Comparison of ENCODE assay signal across 39 cellular contexts in the genomic region with DNA sequence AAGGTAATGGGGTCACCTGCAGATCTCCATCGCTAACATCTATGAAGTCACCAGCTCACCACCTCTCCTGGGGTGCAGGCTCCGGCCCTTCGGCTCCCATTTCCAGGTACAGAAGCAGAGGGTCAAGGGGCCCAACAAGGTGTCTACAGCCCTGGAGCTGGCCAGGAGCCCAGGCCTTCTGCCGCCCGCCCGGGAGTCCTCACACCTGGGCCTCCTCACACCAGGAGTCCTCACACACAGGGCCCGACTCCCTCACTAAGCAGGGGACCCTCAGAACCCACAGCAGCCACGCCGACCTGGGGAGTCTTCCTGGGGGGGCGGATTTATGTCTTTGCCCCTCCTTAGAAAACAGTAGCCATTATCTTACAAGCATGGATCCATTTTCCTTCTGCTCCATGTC. TPM values are rescaled to one million over a fixed set of nuclear protein-coding genes. Genes with fewer than 3 reads are reported as not detected.
"Had no signal": no experiment of that assay in that cellular context is flagged by ENCODE, and none has a peak within 500 bp of the region (broad histone marks: within the 10 kb centered on the region; RNA-seq: fewer than 3 reads in every experiment).

No MANE protein-coding gene starts in this region.

- H3K27me3 Mint-ChIP-seq: activated B cell treated with CpG ODN at 0.5 μM for 24 hours; activated CD4-positive, alpha-beta memory T cell treated with anti-CD3 and anti-CD28 coated beads for 36 hours; activated CD8-positive, alpha-beta T cell treated with anti-CD3 and anti-CD28 coated beads for 36 hours; activated naive CD8-positive, alpha-beta T cell treated with anti-CD3 and anti-CD28 coated beads for 36 hours; activated T-helper 17 cell treated with anti-CD3 and anti-CD28 coated beads, Interleukin-2, amount 50 U/mL, for 72 hours; central memory CD8-positive, alpha-beta T cell had no signal

- H3K9me3 Mint-ChIP-seq: activated B cell treated with CpG ODN at 0.5 μM for 24 hours; activated CD4-positive, alpha-beta memory T cell treated with anti-CD3 and anti-CD28 coated beads for 36 hours; activated CD4-positive, alpha-beta T cell treated with anti-CD3 and anti-CD28 coated beads, Interleukin-2, amount 10 ng/mL, durations not matched to agents 24 days and 14 days; activated CD8-positive, alpha-beta T cell treated with anti-CD3 and anti-CD28 coated beads for 36 hours; activated naive CD4-positive, alpha-beta T cell treated with anti-CD3 and anti-CD28 coated beads for 36 hours; activated naive CD4-positive, alpha-beta T cell treated with anti-CD3 and anti-CD28 coated beads, Interleukin-2, amount 50 U/mL, for 72 hours; activated naive CD8-positive, alpha-beta T cell treated with anti-CD3 and anti-CD28 coated beads for 36 hours; activated T-cell treated with anti-CD3 and anti-CD28 coated beads, Interleukin-2, amount 50 U/mL, for 4 hours; activated T-cell treated with anti-CD3 and anti-CD28 coated beads, Interleukin-2, amount 50 U/mL, for 72 hours; activated T-helper 1 cell treated with anti-CD3 and anti-CD28 coated beads, Interleukin-12 subunit alpha, Interleukin-12 subunit beta, Interleukin-2, Interleukin-4 antibody, amounts not matched to agents 30 ng/mL and 10 ng/mL and 1 ng/mL, durations not matched to agents 14 hours and 24 hours and 36 hours; activated T-helper 17 cell treated with anti-CD3 and anti-CD28 coated beads, Interleukin-2, amount 50 U/mL, for 72 hours; brain; central memory CD8-positive, alpha-beta T cell; T-helper 1 cell treated with Interleukin-12 subunit alpha and Interleukin-12 subunit beta and Interleukin-4 antibody, amounts not matched to agents 30 μg/mL and 1 μg/mL, for 36 hours; T-helper 2 cell treated with Interferon-gamma antibody and Interleukin-4, amounts not matched to agents 5 μg/mL and 100 μg/mL, for 36 hours had no signal

- ATAC-seq: activated CD8-positive, alpha-beta T cell treated with anti-CD3 and anti-CD28 coated beads for 36 hours; activated naive CD4-positive, alpha-beta T cell treated with anti-CD3 and anti-CD28 coated beads, Interleukin-2, amount 50 U/mL, for 72 hours; activated T-cell treated with anti-CD3 and anti-CD28 coated beads, Interleukin-2, amount 50 U/mL, for 4 hours; activated T-cell treated with anti-CD3 and anti-CD28 coated beads, Interleukin-2, amount 50 U/mL, for 72 hours; activated T-helper 17 cell treated with anti-CD3 and anti-CD28 coated beads, Interleukin-2, amount 50 U/mL, for 72 hours had no signal

- H3K36me3 ChIP-seq: adrenal gland, ascending aorta, cardiac muscle cell had no signal

- H3K4me1 ChIP-seq: ascending aorta had no signal

- H3K36me3 Mint-ChIP-seq: activated CD4-positive, alpha-beta memory T cell treated with anti-CD3 and anti-CD28 coated beads for 36 hours; activated naive CD4-positive, alpha-beta T cell treated with anti-CD3 and anti-CD28 coated beads, Interleukin-2, amount 50 U/mL, for 72 hours; activated naive CD8-positive, alpha-beta T cell treated with anti-CD3 and anti-CD28 coated beads for 36 hours; brain had no signal

- H3K4me3 ChIP-seq: adrenal gland, ascending aorta, cardiac muscle cell had no signal

- H3K27ac Mint-ChIP-seq: activated B cell treated with CpG ODN at 0.5 μM for 24 hours; activated CD4-positive, alpha-beta memory T cell treated with anti-CD3 and anti-CD28 coated beads for 36 hours; activated CD4-positive, alpha-beta T cell treated with anti-CD3 and anti-CD28 coated beads, Interleukin-2, amount 10 ng/mL, durations not matched to agents 24 days and 14 days; activated CD8-positive, alpha-beta T cell treated with anti-CD3 and anti-CD28 coated beads for 36 hours; activated naive CD4-positive, alpha-beta T cell treated with anti-CD3 and anti-CD28 coated beads for 36 hours; activated naive CD4-positive, alpha-beta T cell treated with anti-CD3 and anti-CD28 coated beads, Interleukin-2, amount 50 U/mL, for 72 hours; activated naive CD8-positive, alpha-beta T cell treated with anti-CD3 and anti-CD28 coated beads for 36 hours; activated T-cell treated with anti-CD3 and anti-CD28 coated beads, Interleukin-2, amount 50 U/mL, for 72 hours; activated T-helper 1 cell treated with anti-CD3 and anti-CD28 coated beads, Interleukin-12 subunit alpha, Interleukin-12 subunit beta, Interleukin-2, Interleukin-4 antibody, amounts not matched to agents 30 ng/mL and 10 ng/mL and 1 ng/mL, durations not matched to agents 14 hours and 24 hours and 36 hours; activated T-helper 17 cell treated with anti-CD3 and anti-CD28 coated beads, Interleukin-2, amount 50 U/mL, for 72 hours; brain; T-helper 1 cell treated with Interleukin-12 subunit alpha and Interleukin-12 subunit beta and Interleukin-4 antibody, amounts not matched to agents 30 μg/mL and 1 μg/mL, for 36 hours; T-helper 2 cell treated with Interferon-gamma antibody and Interleukin-4, amounts not matched to agents 5 μg/mL and 100 μg/mL, for 36 hours had no signal

- FAIRE-seq: bronchial epithelial cell, TTC549 had no signal

- H3K27me3 ChIP-seq: adrenal gland, ascending aorta, cardiac muscle cell had no signal

- H3K4me1 Mint-ChIP-seq: activated CD4-positive, alpha-beta T cell treated with anti-CD3 and anti-CD28 coated beads, Interleukin-2, amount 10 ng/mL, durations not matched to agents 24 days and 14 days; activated T-helper 17 cell treated with anti-CD3 and anti-CD28 coated beads, Interleukin-2, amount 50 U/mL, for 72 hours; central memory CD8-positive, alpha-beta T cell had no signal

- DNase-seq: activated B cell treated with CpG ODN at 0.5 μM for 24 hours; activated CD4-positive, alpha-beta memory T cell treated with anti-CD3 and anti-CD28 coated beads for 36 hours; activated CD4-positive, alpha-beta T cell treated with anti-CD3 and anti-CD28 coated beads for 4 hours; activated CD4-positive, alpha-beta T cell treated with anti-CD3 and anti-CD28 coated beads, Interleukin-2, amount 10 ng/mL, durations not matched to agents 24 days and 14 days; activated CD4-positive, alpha-beta T cell treated with anti-CD3 and anti-CD28 coated beads, Interleukin-2, amount 50 U/mL, for 1 hour; activated CD4-positive, alpha-beta T cell treated with anti-CD3 and anti-CD28 coated beads, Interleukin-2, amount 50 U/mL, for 4 hours; activated CD4-positive, CD25-positive, alpha-beta regulatory T cell treated with anti-CD3 and anti-CD28 coated beads, Interleukin-2, amount 50 U/mL, for 72 hours; activated CD8-positive, alpha-beta memory T cell treated with anti-CD3 and anti-CD28 coated beads, Interleukin-2, amount 50 U/mL, for 4 hours; activated CD8-positive, alpha-beta T cell treated with anti-CD3 and anti-CD28 coated beads for 36 hours; activated effector memory CD4-positive, alpha-beta T cell treated with anti-CD3 and anti-CD28 coated beads, Interleukin-2, amount 50 U/mL, for 16 hours; activated gamma-delta T cell treated with Interleukin-2 at 50 U/mL for 16 hours; activated naive CD4-positive, alpha-beta T cell; activated naive CD4-positive, alpha-beta T cell treated with anti-CD3 and anti-CD28 coated beads for 36 hours; activated naive CD4-positive, alpha-beta T cell treated with anti-CD3 and anti-CD28 coated beads, Interleukin-2, amount 50 U/mL, for 16 hours; activated naive CD8-positive, alpha-beta T cell treated with anti-CD3 and anti-CD28 coated beads for 36 hours; activated T-cell treated with anti-CD3 and anti-CD28 coated beads for 4 hours; activated T-cell treated with anti-CD3 and anti-CD28 coated beads, Interleukin-2, amount 50 U/mL, for 1 hour; activated T-cell treated with anti-CD3 and anti-CD28 coated beads, Interleukin-2, amount 50 U/mL, for 4 hours; activated T-cell treated with anti-CD3 and anti-CD28 coated beads, Interleukin-2, amount 50 U/mL, for 72 hours; adrenal gland; amniotic stem cell; caudate nucleus; SW 1271; T-helper 1 cell; T-helper 2 cell; T-helper 9 cell had no signal

- H3K9me3 ChIP-seq: adrenal gland, ascending aorta had no signal

- H3K4me3 Mint-ChIP-seq: activated B cell treated with CpG ODN at 0.5 μM for 24 hours; activated CD4-positive, alpha-beta memory T cell treated with anti-CD3 and anti-CD28 coated beads for 36 hours; activated CD4-positive, alpha-beta T cell treated with anti-CD3 and anti-CD28 coated beads, Interleukin-2, amount 10 ng/mL, durations not matched to agents 24 days and 14 days; activated CD8-positive, alpha-beta T cell treated with anti-CD3 and anti-CD28 coated beads for 36 hours; activated naive CD4-positive, alpha-beta T cell treated with anti-CD3 and anti-CD28 coated beads for 36 hours; activated naive CD8-positive, alpha-beta T cell treated with anti-CD3 and anti-CD28 coated beads for 36 hours; activated T-cell treated with anti-CD3 and anti-CD28 coated beads, Interleukin-2, amount 50 U/mL, for 4 hours; activated T-cell treated with anti-CD3 and anti-CD28 coated beads, Interleukin-2, amount 50 U/mL, for 72 hours; activated T-helper 1 cell treated with anti-CD3 and anti-CD28 coated beads, Interleukin-12 subunit alpha, Interleukin-12 subunit beta, Interleukin-2, Interleukin-4 antibody, amounts not matched to agents 30 ng/mL and 10 ng/mL and 1 ng/mL, durations not matched to agents 14 hours and 24 hours and 36 hours; activated T-helper 17 cell treated with anti-CD3 and anti-CD28 coated beads, Interleukin-2, amount 50 U/mL, for 72 hours; brain; central memory CD8-positive, alpha-beta T cell; T-helper 1 cell treated with Interleukin-12 subunit alpha and Interleukin-12 subunit beta and Interleukin-4 antibody, amounts not matched to agents 30 μg/mL and 1 μg/mL, for 36 hours; T-helper 2 cell treated with Interferon-gamma antibody and Interleukin-4, amounts not matched to agents 5 μg/mL and 100 μg/mL, for 36 hours had no signal

- H3K27ac ChIP-seq: adrenal gland, ascending aorta, cardiac muscle cell, VCaP had no signal

RNA-seq across cellular contexts. Expression of a gene that starts 43.4 kb away (rescaled TPM):
- total RNA-seq: activated B cell treated with CpG ODN at 0.5 μM for 24 hours; activated CD4-positive, alpha-beta memory T cell treated with anti-CD3 and anti-CD28 coated beads for 36 hours; activated CD4-positive, alpha-beta T cell treated with anti-CD3 and anti-CD28 coated beads, Interleukin-2, amount 10 ng/mL, durations not matched to agents 24 days and 14 days; activated CD8-positive, alpha-beta memory T cell treated with anti-CD3 and anti-CD28 coated beads for 36 hours; activated CD8-positive, alpha-beta T cell treated with anti-CD3 and anti-CD28 coated beads for 36 hours; activated naive CD4-positive, alpha-beta T cell treated with anti-CD3 and anti-CD28 coated beads for 36 hours; activated naive CD4-positive, alpha-beta T cell treated with anti-CD3 and anti-CD28 coated beads, Interleukin-2, amount 50 U/mL, for 72 hours; activated naive CD8-positive, alpha-beta T cell treated with anti-CD3 and anti-CD28 coated beads for 36 hours; activated T-cell treated with anti-CD3 and anti-CD28 coated beads, Interleukin-2, amount 50 U/mL, for 4 hours; activated T-cell treated with anti-CD3 and anti-CD28 coated beads, Interleukin-2, amount 50 U/mL, for 72 hours; activated T-helper 1 cell treated with anti-CD3 and anti-CD28 coated beads, Interleukin-12 subunit alpha, Interleukin-12 subunit beta, Interleukin-2, Interleukin-4 antibody, amounts not matched to agents 30 ng/mL and 10 ng/mL and 1 ng/mL, durations not matched to agents 14 hours and 24 hours and 36 hours; bronchial epithelial cell had no signal
